ENCODE assay signal across 9 cellular contexts in genomic region chr17:74960739-74961342, GRCh38. TPM values are rescaled to one million over a fixed set of nuclear protein-coding genes. Genes with fewer than 3 reads are reported as not detected.
A peak's percentile ranks its signal among the peaks of the same experiment; 100 is the strongest.
DNase-seq lines count a peak whose midpoint lies in the region; ATAC-seq and TF ChIP-seq lines count a peak whose summit lies in the region.
"Had no signal": no experiment of that assay in that cellular context is flagged by ENCODE, and none has a peak within 500 bp of the region (broad histone marks: within the 10 kb centered on the region; RNA-seq: fewer than 3 reads in every experiment).

No MANE protein-coding gene starts in this region.

- peak; percentile 70 for TF ChIP-seq CTCF in WI38 (IDR thresholded peaks at IDR 0.05; ENCODE audit: low read depth, low read length)
- peak; percentile 49 for TF ChIP-seq CTCF in epithelial cell of proximal tubule (conservative IDR thresholded peaks at IDR 0.05; ENCODE audit: low read depth, low read length)
- TF ChIP-seq CTCF in smooth muscle cell (IDR thresholded peaks at IDR 0.05; ENCODE audit: borderline replicate concordance, insufficient read depth, poor library complexity, severe bottlenecking) = peak; percentile 42
- TF ChIP-seq CTCF in sigmoid colon (IDR thresholded peaks at IDR 0.05) = no peak

- H3K9ac ChIP-seq in Karpas-422 (ENCODE audit: low read length) (no peak overlapping the region), smooth muscle cell (ENCODE audit: low read depth) (no peak overlapping the region)

- intact Hi-C loops in sigmoid colon (cut with DNase I) = loop anchor here (1.0 to 2.0 kb wide), 2 partner anchors 52 to 240 kb away; no protein-coding TSS in a partner anchor

- ATAC-seq in HG03108 (IDR thresholded peaks at IDR 0.05; ENCODE audit: unreplicated experiment) = no peak

- H3K4me1 ChIP-seq in Karpas-422 (ENCODE audit: low read length) (peaks cover 7% of the 10 kb centered on the region), smooth muscle cell (ENCODE audit: low read depth) (no peaks in the 10 kb centered on the region), sigmoid colon (peaks cover 0 to 4% (median 2%) of the 10 kb centered on the region in 4 donors)

- no peaks in the 10 kb centered on the region for H3K9me3 ChIP-seq in Karpas-422 (ENCODE audit: low read length)
- no peaks in the 10 kb centered on the region for H3K9me3 ChIP-seq in smooth muscle cell (replicated peaks; ENCODE audit: low read depth)
- H3K9me3 ChIP-seq in sigmoid colon = no peaks in the 10 kb centered on the region

- peak overlapping the region; percentile 27; the same call in 1 of the 2 replicates for H2AFZ ChIP-seq in Karpas-422 (ENCODE audit: low read length)
- no peak overlapping the region for H2AFZ ChIP-seq in smooth muscle cell (ENCODE audit: low read depth)

- H3K27me3 ChIP-seq in Karpas-422 (ENCODE audit: low read length) = no peaks in the 10 kb centered on the region
- no peaks in the 10 kb centered on the region for H3K27me3 ChIP-seq in smooth muscle cell (ENCODE audit: low read depth)
- no peaks in the 10 kb centered on the region for H3K27me3 ChIP-seq in sigmoid colon

- no peak for TF ChIP-seq EP300 in sigmoid colon (IDR thresholded peaks at IDR 0.05)

- 30% methylated on average over 17 of the region's 17 CpGs for WGBS in smooth muscle cell (ENCODE audit: low lambda C conversion rate)
- WGBS in sigmoid colon, 2 donors = 41 to 42% methylated on average over 17 of the region's 17 CpGs

- DNase-seq in Daoy (ENCODE audit: low read depth) (peak; percentile 84), Karpas-422 (peak; percentile 93), epithelial cell of proximal tubule (ENCODE audit: low read depth) (no peak), smooth muscle cell (lab: John Stamatoyannopoulos, UW; ENCODE audit: unreplicated experiment) (no peak), NCI-H2107 (lab: John Stamatoyannopoulos, UW) (no peak), sigmoid colon (no peak)

- H3K27ac ChIP-seq in Karpas-422 (ENCODE audit: low read length) (no peak overlapping the region), smooth muscle cell (ENCODE audit: low read depth) (no peak overlapping the region), sigmoid colon (no peak overlapping the region)

- H3K79me2 ChIP-seq in Karpas-422 (ENCODE audit: low read length) (no peaks in the 10 kb centered on the region), smooth muscle cell (ENCODE audit: low read depth) (no peaks in the 10 kb centered on the region)

- H3K9me2 ChIP-seq in Karpas-422 (replicated peaks; ENCODE audit: insufficient read depth, low read length) = no peaks in the 10 kb centered on the region

- H4K20me1 ChIP-seq in Karpas-422 (ENCODE audit: insufficient read depth, low read depth, low read length) (no peaks in the 10 kb centered on the region), smooth muscle cell (ENCODE audit: low read depth) (no peaks in the 10 kb centered on the region)

- no peak overlapping the region for H3K4me3 ChIP-seq in Karpas-422 (ENCODE audit: low read length)
- no peak overlapping the region for H3K4me3 ChIP-seq in WI38 (ENCODE audit: low read depth, low read length)
- no peak overlapping the region for H3K4me3 ChIP-seq in epithelial cell of proximal tubule (ENCODE audit: low read depth, low read length)
- H3K4me3 ChIP-seq in smooth muscle cell = no peak overlapping the region
- H3K4me3 ChIP-seq in sigmoid colon = no peak overlapping the region

- no peak for TF ChIP-seq POLR2A in sigmoid colon (IDR thresholded peaks at IDR 0.05)

- no peaks in the 10 kb centered on the region for H3K36me3 ChIP-seq in Karpas-422 (ENCODE audit: insufficient read depth, low read length)
- no peaks in the 10 kb centered on the region for H3K36me3 ChIP-seq in smooth muscle cell (ENCODE audit: low read depth)
- no peaks in the 10 kb centered on the region for H3K36me3 ChIP-seq in sigmoid colon

- no peaks in the 10 kb centered on the region for H3F3A ChIP-seq in smooth muscle cell (ENCODE audit: low read depth)

- peak overlapping the region; percentile 39 for H3K4me2 ChIP-seq in Karpas-422 (ENCODE audit: low read depth, low read length, poor library complexity, severe bottlenecking)
- peak overlapping the region; percentile 39 for H3K4me2 ChIP-seq in smooth muscle cell

RNA-seq across cellular contexts. Expression of gene HID1, which starts 11.7 kb away (rescaled TPM):
- total RNA-seq in Daoy (2014; rRNA removed; shearing (Covaris generic)) = 0.11 and 0.45 TPM in 2 replicates
- 0.65 TPM in 1 of 2 replicates, not detected in the other for total RNA-seq in Karpas-422 (2014; rRNA removed; shearing (Covaris generic); ENCODE audit: low replicate concordance)
- 9.0 and 19.1 TPM in 2 replicates for total RNA-seq in epithelial cell of proximal tubule
- total RNA-seq in smooth muscle cell = 6.8 and 8.8 TPM in 2 replicates
- 3.3 and 22.0 TPM in 2 replicates for polyA plus RNA-seq in smooth muscle cell
- total RNA-seq in sigmoid colon = 10 to 100 TPM in 1 of 4 donors, 1 to 10 TPM in 3; 7.1 to 21.6 (median 8.3) TPM
- 10 to 100 TPM; 23.4 to 34.8 (median 33.8) TPM for polyA plus RNA-seq in sigmoid colon

RNA-seq across cellular contexts. Expression of gene OTOP3, which starts 25.1 kb away (rescaled TPM):
- not detected in 2 replicates for total RNA-seq in Daoy (2014; rRNA removed; shearing (Covaris generic))
- total RNA-seq in Karpas-422 (2014; rRNA removed; shearing (Covaris generic); ENCODE audit: low replicate concordance) = not detected in 2 replicates
- total RNA-seq in epithelial cell of proximal tubule (not detected in 2 replicates), smooth muscle cell (not detected in 2 replicates), sigmoid colon (not detected)
- polyA plus RNA-seq in smooth muscle cell (not detected in 2 replicates), sigmoid colon (1 to 10 TPM in 1 of 3 donors, under 1 TPM in 2; 0.28 to 1.8 (median 0.60) TPM)
- total RNA-seq: natural killer cell treated with Interleukin-12 subunit alpha and Interleukin-12 subunit beta and Interleukin-15 and Interleukin-18, amount 100 ng/mL, for 72 hours had no signal

RNA-seq across cellular contexts. Expression of gene CDR2L, which starts 26.6 kb away (rescaled TPM):
- total RNA-seq in Daoy (2014; rRNA removed; shearing (Covaris generic)) = 9.2 and 11.5 TPM in 2 replicates
- not detected in 2 replicates for total RNA-seq in Karpas-422 (2014; rRNA removed; shearing (Covaris generic); ENCODE audit: low replicate concordance)
- 38.9 and 64.4 TPM in 2 replicates for total RNA-seq in epithelial cell of proximal tubule
- total RNA-seq in smooth muscle cell = 35.9 and 40.7 TPM in 2 replicates
- polyA plus RNA-seq in smooth muscle cell = 37.8 and 39.9 TPM in 2 replicates
- 10 to 100 TPM in 3 of 4 donors, 1 to 10 TPM in 1; 9.3 to 16.9 (median 10.3) TPM for total RNA-seq in sigmoid colon
- 1 to 10 TPM; 2.4 to 3.7 (median 3.0) TPM for polyA plus RNA-seq in sigmoid colon

RNA-seq across cellular contexts. Expression of gene OTOP2, which starts 36.8 kb away (rescaled TPM):
- not detected in 2 replicates for total RNA-seq in Daoy (2014; rRNA removed; shearing (Covaris generic))
- not detected in 2 replicates for total RNA-seq in Karpas-422 (2014; rRNA removed; shearing (Covaris generic); ENCODE audit: low replicate concordance)
- not detected in 2 replicates for total RNA-seq in epithelial cell of proximal tubule
- total RNA-seq in smooth muscle cell = not detected in 2 replicates
- not detected in 2 replicates for polyA plus RNA-seq in smooth muscle cell
- total RNA-seq in sigmoid colon = under 1 TPM in 2 of 4 donors, not detected in 2; 0.36 to 0.55 TPM
- polyA plus RNA-seq in sigmoid colon = 10 to 100 TPM in 1 of 3 donors, 1 to 10 TPM in 2; 4.8 to 21.0 (median 9.5) TPM
- total RNA-seq: natural killer cell treated with Interleukin-12 subunit alpha and Interleukin-12 subunit beta and Interleukin-15 and Interleukin-18, amount 100 ng/mL, for 72 hours had no signal

RNA-seq across cellular contexts. Expression of gene USH1G, which starts 37.8 kb away (rescaled TPM):
- not detected in 2 replicates for total RNA-seq in Daoy (2014; rRNA removed; shearing (Covaris generic))
- total RNA-seq in Karpas-422 (2014; rRNA removed; shearing (Covaris generic); ENCODE audit: low replicate concordance) = not detected in 2 replicates
- not detected in 2 replicates for total RNA-seq in epithelial cell of proximal tubule
- 0.49 TPM in 2 replicates for total RNA-seq in smooth muscle cell
- 0.32 and 0.58 TPM in 2 replicates for polyA plus RNA-seq in smooth muscle cell
- not detected for total RNA-seq in sigmoid colon
- polyA plus RNA-seq in sigmoid colon = under 1 TPM in 1 of 3 donors, not detected in 2; 0.09 TPM
- total RNA-seq: natural killer cell treated with Interleukin-12 subunit alpha and Interleukin-12 subunit beta and Interleukin-15 and Interleukin-18, amount 100 ng/mL, for 72 hours had no signal

Comparison
In these comparisons a context has a peak if more than half of its experiments do, and no peak if none do; other contexts are left out.
1. DNase-seq: peak in Daoy (single experiment) and Karpas-422 (single experiment); none in epithelial cell of proximal tubule (single experiment), smooth muscle cell (single experiment), NCI-H2107 (single experiment) and sigmoid colon (single experiment).
2. CTCF ChIP-seq: peak in WI38 (single experiment), epithelial cell of proximal tubule (single experiment) and smooth muscle cell (single experiment); none in sigmoid colon (0 of 4).
3. RNA of gene CDR2L, which starts 26.6 kb away (total RNA-seq): 38.9 to 64.4 TPM in epithelial cell of proximal tubule, 35.9 to 40.7 TPM in smooth muscle cell, 9.2 to 11.5 TPM in Daoy and 9.3 to 16.9 TPM in sigmoid colon; not detected in Karpas-422; every median in the first group is over 10 times any median in the second.